In genomic region chr19:42275517-42275916, GRCh38 we compare ENCODE assay signal across 17 cellular contexts. TPM values are rescaled to one million over a fixed set of nuclear protein-coding genes. Genes with fewer than 3 reads are reported as not detected.
DNase-seq lines count a peak whose midpoint lies in the region; ATAC-seq and TF ChIP-seq lines count a peak whose summit lies in the region.
"Had no signal": no experiment of that assay in that cellular context is flagged by ENCODE, and none has a peak within 500 bp of the region (broad histone marks: within the 10 kb centered on the region; RNA-seq: fewer than 3 reads in every experiment).

No MANE protein-coding gene starts in this region.

- no peak for TF ChIP-seq CTCF in ascending aorta (IDR thresholded peaks at IDR 0.05)
- no peak for TF ChIP-seq CTCF in natural killer cell (IDR thresholded peaks at IDR 0.05)
- no peak for TF ChIP-seq CTCF in lower lobe of right lung (IDR thresholded peaks at IDR 0.05)

- H3K9me3 ChIP-seq in BLaER1, result no peaks in the 10 kb centered on the region
- no peaks in the 10 kb centered on the region for H3K9me3 ChIP-seq in CD4-positive, CD25-positive, alpha-beta regulatory T cell (ENCODE audit: control insufficient read depth in 2 of 2, low read length in 2 of 2)
- H3K9me3 ChIP-seq in ascending aorta, result no peaks in the 10 kb centered on the region
- no peaks in the 10 kb centered on the region for H3K9me3 ChIP-seq in lower lobe of right lung

- H3K27ac ChIP-seq in BLaER1 (no peak overlapping the region), ascending aorta (peak overlapping the region; percentile 93 to 96), lower lobe of right lung (no peak overlapping the region)
- H3K27ac ChIP-seq in CD4-positive, CD25-positive, alpha-beta regulatory T cell (ENCODE audit: insufficient read depth, low read length, poor library complexity, severe bottlenecking), result no peak overlapping the region
- H3K27ac ChIP-seq: C4-2B, cardiac muscle cell had no signal

- intact Hi-C loops in ascending aorta (cut with DNase I) (no loop called here), natural killer cell (cut with micrococcal nuclease) (no loop called here), lower lobe of right lung (cut with DNase I) (no loop called here)

- no peaks in the 10 kb centered on the region for H3K27me3 Mint-ChIP-seq in CD4-positive, CD25-positive, alpha-beta regulatory T cell
- no peaks in the 10 kb centered on the region for H3K27me3 Mint-ChIP-seq in natural killer cell (ENCODE audit: low read depth in 2 of 2)

- peak overlapping the region in 2 of 3 donors; percentile 77 to 84 for H3K27ac Mint-ChIP-seq in CD4-positive, CD25-positive, alpha-beta regulatory T cell
- H3K27ac Mint-ChIP-seq in natural killer cell, result peak overlapping the region; percentile 19 to 38

- H3K36me3 ChIP-seq in BLaER1 (peaks cover 56% of the 10 kb centered on the region), ascending aorta (peaks cover 35 to 36% of the 10 kb centered on the region in 2 donors), lower lobe of right lung (peaks cover 35% of the 10 kb centered on the region)
- peaks cover 11% of the 10 kb centered on the region for H3K36me3 ChIP-seq in CD4-positive, CD25-positive, alpha-beta regulatory T cell (ENCODE audit: control insufficient read depth, insufficient read depth, low read length)
- H3K36me3 ChIP-seq: cardiac muscle cell had no signal

- H3K36me3 Mint-ChIP-seq in CD4-positive, CD25-positive, alpha-beta regulatory T cell, result peaks cover 14% of the 10 kb centered on the region
- H3K36me3 Mint-ChIP-seq in natural killer cell, result no peaks in the 10 kb centered on the region

- H4K20me1 ChIP-seq in BLaER1, result peaks cover 44% of the 10 kb centered on the region; the same call in 1 of the 2 replicates

- no peak for ATAC-seq in CD4-positive, CD25-positive, alpha-beta regulatory T cell (ENCODE audit: low read depth in 2 of 2)
- no peak for ATAC-seq in natural killer cell
- ATAC-seq in lower lobe of right lung, result no peak
- no peak for ATAC-seq in HG03196 (IDR thresholded peaks at IDR 0.05; ENCODE audit: unreplicated experiment)
- no peak for ATAC-seq in HG03378 (IDR thresholded peaks at IDR 0.05; ENCODE audit: unreplicated experiment)

- H3K4me3 Mint-ChIP-seq in CD4-positive, CD25-positive, alpha-beta regulatory T cell, result peak overlapping the region in 1 of 4 donors; percentile 57
- H3K4me3 Mint-ChIP-seq in natural killer cell, result no peak overlapping the region
- H3K4me3 Mint-ChIP-seq: H9 had no signal

- 0 out of 2 replicates have a peak overlapping the region, but pooled peaks have one; percentile 2 for H3K9ac ChIP-seq in BLaER1

- H3K4me1 ChIP-seq in BLaER1, result peaks cover 73% of the 10 kb centered on the region
- peaks cover 47% of the 10 kb centered on the region for H3K4me1 ChIP-seq in CD4-positive, CD25-positive, alpha-beta regulatory T cell (ENCODE audit: control insufficient read depth, insufficient read depth, low read length, poor library complexity, severe bottlenecking)
- H3K4me1 ChIP-seq in ascending aorta, result peaks cover 35 to 57% of the 10 kb centered on the region in 2 donors
- H3K4me1 ChIP-seq in lower lobe of right lung, result peaks cover 63% of the 10 kb centered on the region

- H3K4me2 ChIP-seq in BLaER1, result peak overlapping the region; percentile 17; the same call in 1 of the 2 replicates

- H3K27me3 ChIP-seq in BLaER1 (no peaks in the 10 kb centered on the region), ascending aorta (no peaks in the 10 kb centered on the region), lower lobe of right lung (ENCODE audit: low read depth) (no peaks in the 10 kb centered on the region)
- no peaks in the 10 kb centered on the region for H3K27me3 ChIP-seq in CD4-positive, CD25-positive, alpha-beta regulatory T cell (ENCODE audit: control insufficient read depth, insufficient read depth, low read length)
- H3K27me3 ChIP-seq: cardiac muscle cell had no signal

- H3K4me1 Mint-ChIP-seq in CD4-positive, CD25-positive, alpha-beta regulatory T cell, result peaks cover 4 to 57% (median 35%) of the 10 kb centered on the region in 4 donors
- H3K4me1 Mint-ChIP-seq in natural killer cell, result peaks cover 34 to 37% of the 10 kb centered on the region in 2 donors

- DNase-seq in CD4-positive, CD25-positive, alpha-beta regulatory T cell, result no peak
- DNase-seq in ascending aorta (ENCODE audit: low spot score in 2 of 2), result no peak
- DNase-seq in natural killer cell, result no peak
- DNase-seq in lower lobe of right lung, result no peak
- DNase-seq: activated CD4-positive, alpha-beta T cell treated with anti-CD3 and anti-CD28 coated beads, Interleukin-2, amount 50 U/mL, for 4 hours; activated naive CD4-positive, alpha-beta T cell; EL; H9; NCI-H1092 treated with DMSO at 0.1 percent for 48 hours; NCI-H2171; RPMI8226; T1000 had no signal

- H3K9me3 Mint-ChIP-seq in CD4-positive, CD25-positive, alpha-beta regulatory T cell, result peaks cover 0 to 2% (median 0%) of the 10 kb centered on the region in 7 donors
- no peaks in the 10 kb centered on the region for H3K9me3 Mint-ChIP-seq in natural killer cell
- H3K9me3 Mint-ChIP-seq: H9 had no signal

- H3K4me3 ChIP-seq in BLaER1 (no peak overlapping the region), ascending aorta (no peak overlapping the region), lower lobe of right lung (no peak overlapping the region)
- no peak overlapping the region for H3K4me3 ChIP-seq in CD4-positive, CD25-positive, alpha-beta regulatory T cell (ENCODE audit: low read depth, low read length)
- H3K4me3 ChIP-seq: cardiac muscle cell had no signal

RNA-seq across cellular contexts. Expression of gene CIC, which starts 6.5 kb away (rescaled TPM):
- 124 TPM for total RNA-seq in CD4-positive, CD25-positive, alpha-beta regulatory T cell
- under 1 TPM; 0.41 to 0.91 (median 0.68) TPM for polyA plus RNA-seq in CD4-positive, CD25-positive, alpha-beta regulatory T cell
- total RNA-seq in ascending aorta (247 TPM), natural killer cell (100 to 1,000 TPM in 2 of 3 donors, 10 to 100 TPM in 1; 95.4 to 121 (median 108) TPM), lower lobe of right lung (67.9 TPM)

RNA-seq across cellular contexts. Expression of gene ERF, which starts 20.6 kb away (rescaled TPM):
- total RNA-seq in CD4-positive, CD25-positive, alpha-beta regulatory T cell, result 96.4 TPM
- 1 to 10 TPM; 1.4 to 7.5 (median 2.6) TPM for polyA plus RNA-seq in CD4-positive, CD25-positive, alpha-beta regulatory T cell
- total RNA-seq in ascending aorta, result 51.6 TPM
- total RNA-seq in natural killer cell, result 100 to 1,000 TPM in 1 of 3 donors, 10 to 100 TPM in 2; 58.3 to 115 (median 75.6) TPM
- 35.8 TPM for total RNA-seq in lower lobe of right lung

RNA-seq across cellular contexts. Expression of gene PRR19, which starts 26.4 kb away (rescaled TPM):
- total RNA-seq in CD4-positive, CD25-positive, alpha-beta regulatory T cell, result not detected
- under 1 TPM; 0.10 to 0.83 (median 0.21) TPM for polyA plus RNA-seq in CD4-positive, CD25-positive, alpha-beta regulatory T cell
- total RNA-seq in ascending aorta (not detected), natural killer cell (not detected), lower lobe of right lung (0.71 TPM)

RNA-seq across cellular contexts. Expression of gene PAFAH1B3, which starts 26.9 kb away (rescaled TPM):
- 27.5 TPM for total RNA-seq in CD4-positive, CD25-positive, alpha-beta regulatory T cell
- 10 to 100 TPM; 54.5 to 71.6 (median 59.8) TPM for polyA plus RNA-seq in CD4-positive, CD25-positive, alpha-beta regulatory T cell
- total RNA-seq in ascending aorta, result 88.9 TPM
- total RNA-seq in natural killer cell, result 1 to 10 TPM; 6.1 to 8.9 (median 7.9) TPM
- total RNA-seq in lower lobe of right lung, result 13.4 TPM

RNA-seq across cellular contexts. Expression of gene GSK3A, which starts 33.1 kb away (rescaled TPM):
- 31.3 TPM for total RNA-seq in CD4-positive, CD25-positive, alpha-beta regulatory T cell
- polyA plus RNA-seq in CD4-positive, CD25-positive, alpha-beta regulatory T cell, result 10 to 100 TPM; 12.0 to 16.0 (median 12.9) TPM
- total RNA-seq in ascending aorta (27.0 TPM), natural killer cell (10 to 100 TPM; 42.5 to 52.1 (median 44.1) TPM), lower lobe of right lung (39.8 TPM)

Comparison
In these comparisons a context has a peak if more than half of its experiments do, and no peak if none do; other contexts are left out.
1. H3K27ac ChIP-seq: peak in ascending aorta (2 of 2); none in BLaER1 (single experiment), CD4-positive, CD25-positive, alpha-beta regulatory T cell (single experiment) and lower lobe of right lung (single experiment).